In genomic region chr5:166088389-166089039, GRCh38 we compare ENCODE assay signal across 26 cellular contexts.
DNase-seq lines count a peak whose midpoint lies in the region; ATAC-seq lines count a peak whose summit lies in the region.
"Had no signal": no experiment of that assay in that cellular context is flagged by ENCODE, and none has a peak within 500 bp of the region (broad histone marks: within the 10 kb centered on the region; RNA-seq: fewer than 3 reads in every experiment).

No MANE protein-coding gene starts in this region.

- ATAC-seq in GM21526 (IDR thresholded peaks at IDR 0.05; ENCODE audit: low FRiP score, unreplicated experiment) (no peak), GM21576 (IDR thresholded peaks at IDR 0.05; ENCODE audit: unreplicated experiment) (no peak)
- ATAC-seq: CD8-positive, alpha-beta T cell; GM12878 had no signal

- H3K36me3 ChIP-seq in NT2/D1 (ENCODE audit: insufficient read depth, insufficient read length, low read length) (no peaks in the 10 kb centered on the region), iPS-20b (ENCODE audit: insufficient read depth, low read depth, low read length) (no peaks in the 10 kb centered on the region)

- DNase-seq in NCI-H82 (lab: John Stamatoyannopoulos, UW) (peak; percentile 35), NCI-H82 treated with DMSO at 0.1 percent for 48 hours (lab: John Stamatoyannopoulos, UW; ENCODE audit: unreplicated experiment) (no peak), NT2/D1 (ENCODE audit: low read depth, low spot score) (peak; percentile 48), DMS53 treated with DMSO at 0.1 percent for 48 hours (lab: John Stamatoyannopoulos, UW; ENCODE audit: unreplicated experiment) (no peak)
- DNase-seq: Caco-2; CD8-positive, alpha-beta T cell; DMS79; EL; GDM1; HFFc6; NCI-H1092 treated with DMSO at 0.1 percent for 48 hours; NCI-H1436; NCI-H187; NCI-H2081 treated with DMSO at 0.1 percent for 48 hours; NCI-H2171; NCI-H226; NCI-H510A; SK-N-SH; SW 1271 had no signal

- H3K9ac ChIP-seq in NT2/D1 (ENCODE audit: insufficient read length, low read depth) = no peak overlapping the region
- H3K9ac ChIP-seq in iPS-20b (ENCODE audit: low read depth, low read length) = no peak overlapping the region
- H3K9ac ChIP-seq: KMS-11, SK-N-SH had no signal

- no peak overlapping the region for H3K4me3 ChIP-seq in NT2/D1 (ENCODE audit: insufficient read length, low read depth)
- H3K4me3 ChIP-seq in iPS-20b (ENCODE audit: low read length) = peak overlapping the region; percentile 34; the same call in 1 of the 2 replicates
- H3K4me3 ChIP-seq: GM12878 had no signal

- no peak overlapping the region for H3K27ac ChIP-seq in iPS-20b (ENCODE audit: low read length)
- H3K27ac ChIP-seq: 22Rv1, C4-2B, KMS-11 had no signal

- peaks cover 16% of the 10 kb centered on the region; the same call in 1 of the 2 replicates for H3K9me3 ChIP-seq in NT2/D1 (ENCODE audit: insufficient read depth, low read length)
- no peaks in the 10 kb centered on the region for H3K9me3 ChIP-seq in iPS-20b (ENCODE audit: insufficient read depth, low read depth, low read length)
- H3K9me3 ChIP-seq: Caco-2, SK-N-SH had no signal

- H3K27me3 ChIP-seq in NT2/D1 (ENCODE audit: insufficient read depth, insufficient read length) (no peaks in the 10 kb centered on the region), iPS-20b (ENCODE audit: insufficient read depth, low read length) (peaks cover 9% of the 10 kb centered on the region; the same call in 1 of the 2 replicates)

- peaks cover 3% of the 10 kb centered on the region for H3K4me1 ChIP-seq in NT2/D1 (ENCODE audit: insufficient read depth, insufficient read length)
- H3K4me1 ChIP-seq in iPS-20b (ENCODE audit: insufficient read depth, low read length) = peaks cover 26% of the 10 kb centered on the region
- H3K4me1 ChIP-seq: Caco-2 had no signal

Comparison
In these comparisons a context has a peak if more than half of its experiments do, and no peak if none do; other contexts are left out.
1. DNase-seq: peak in NCI-H82 (single experiment) and NT2/D1 (single experiment); none in NCI-H82 treated with DMSO at 0.1 percent for 48 hours (single experiment) and DMS53 treated with DMSO at 0.1 percent for 48 hours (single experiment).